ENCODE assay signal across 28 cellular contexts in the genomic region with DNA sequence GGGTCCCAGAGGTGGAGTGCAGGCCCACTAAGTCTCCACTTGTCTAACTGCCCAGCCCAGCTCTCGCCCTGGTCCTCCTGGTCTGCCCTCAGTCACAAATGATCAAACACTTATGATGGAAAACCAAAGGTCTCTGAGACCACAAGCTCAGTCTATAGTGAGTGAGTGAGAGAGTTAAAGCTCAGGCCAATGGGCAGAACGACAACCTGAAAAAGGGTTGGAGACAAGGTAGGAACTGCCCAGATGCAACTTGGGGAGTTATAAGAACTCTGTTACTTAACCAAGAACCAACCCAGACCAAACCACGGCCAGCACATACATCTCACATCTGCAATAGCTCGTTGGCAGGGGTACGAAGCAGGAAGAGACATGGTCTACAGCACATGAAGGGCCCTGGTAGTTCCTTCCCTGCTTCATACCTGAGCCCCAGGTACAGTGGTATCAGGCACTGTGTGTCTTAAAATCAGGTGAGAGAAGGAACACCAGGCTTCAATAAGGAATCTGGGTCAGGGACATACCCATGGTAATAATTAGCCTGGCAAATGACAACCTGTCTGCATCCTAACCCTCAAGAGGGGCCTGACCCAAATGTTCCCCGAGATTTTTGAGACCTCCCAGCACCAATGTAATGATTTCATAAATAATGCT. TPM values are rescaled to one million over a fixed set of nuclear protein-coding genes. Genes with fewer than 3 reads are reported as not detected.
DNase-seq lines count a peak whose midpoint lies in the region; ATAC-seq, FAIRE-seq and TF ChIP-seq lines count a peak whose summit lies in the region.
"Had no signal": no experiment of that assay in that cellular context is flagged by ENCODE, and none has a peak within 500 bp of the region (broad histone marks: within the 10 kb centered on the region; RNA-seq: fewer than 3 reads in every experiment).

No MANE protein-coding gene starts in this region.

- ATAC-seq in T-helper 17 cell, result no peak
- ATAC-seq in HG02642 (IDR thresholded peaks at IDR 0.05; ENCODE audit: poor library complexity, unreplicated experiment), result no peak

- H3K27me3 ChIP-seq in brain microvascular endothelial cell (replicated peaks), result no peaks in the 10 kb centered on the region
- H3K27me3 ChIP-seq: Peyer's patch had no signal

- H3K9me3 Mint-ChIP-seq in activated CD4-positive, alpha-beta T cell treated with anti-CD3 and anti-CD28 coated beads, Interleukin-2, amount 10 ng/mL, durations not matched to agents 7 days and 5 days, result no peaks in the 10 kb centered on the region

- H3K4me3 ChIP-seq in brain microvascular endothelial cell (ENCODE audit: low read depth, low read length), result no peak overlapping the region
- H3K4me3 ChIP-seq: Peyer's patch had no signal

- no peak for DNase-seq in activated CD4-positive, alpha-beta T cell treated with anti-CD3 and anti-CD28 coated beads, Interleukin-2, amount 10 ng/mL, durations not matched to agents 7 days and 5 days
- DNase-seq in activated CD4-positive, alpha-beta T cell treated with anti-CD3 and anti-CD28 coated beads for 1 hour, result no peak
- DNase-seq in T-helper 17 cell (no peak), urothelium cell line (ENCODE audit: low spot score) (no peak), EL (no peak), brain microvascular endothelial cell (no peak)
- DNase-seq: DMS53, KG1, MM.1S, NCI-H1092, NCI-H1417 treated with DMSO at 0.1 percent for 48 hours, NCI-H1694 treated with DMSO at 0.1 percent for 48 hours, NCI-H2081 treated with DMSO at 0.1 percent for 48 hours, NCI-H2171, NCI-H226, NCI-H510A, NCI-H69, OCI-M1, SHP77 treated with DMSO at 0.1 percent for 48 hours had no signal

- H3K36me3 Mint-ChIP-seq in activated CD4-positive, alpha-beta T cell treated with anti-CD3 and anti-CD28 coated beads, Interleukin-2, amount 10 ng/mL, durations not matched to agents 7 days and 5 days (ENCODE audit: low read depth), result peaks cover 61% of the 10 kb centered on the region
- H3K36me3 Mint-ChIP-seq in T-helper 17 cell (ENCODE audit: low read depth), result peaks cover 5% of the 10 kb centered on the region

- no peaks in the 10 kb centered on the region for H3K27me3 Mint-ChIP-seq in activated CD4-positive, alpha-beta T cell treated with anti-CD3 and anti-CD28 coated beads, Interleukin-2, amount 10 ng/mL, durations not matched to agents 7 days and 5 days
- no peaks in the 10 kb centered on the region for H3K27me3 Mint-ChIP-seq in T-helper 17 cell
- H3K27me3 Mint-ChIP-seq: B cell had no signal

- TF ChIP-seq CTCF in brain microvascular endothelial cell (IDR thresholded peaks at IDR 0.05; ENCODE audit: low read depth, low read length, missing control alignments), result no peak

- CTCF ChIA-PET in activated CD4-positive, alpha-beta T cell treated with anti-CD3 and anti-CD28 coated beads, Interleukin-2, amount 10 ng/mL, durations not matched to agents 7 days and 5 days (lab: Charles Lee), result interaction anchor here (0.8 to 0.9 kb wide), 2 partner anchors 9 to 11 kb away, joined by 3 read pairs; no protein-coding TSS in a partner anchor

- peak overlapping the region; percentile 21 for H3K27ac ChIP-seq in cingulate gyrus (ENCODE audit: low read depth, low read length)
- H3K27ac ChIP-seq in brain microvascular endothelial cell, result no peak overlapping the region
- H3K27ac ChIP-seq: 22Rv1, Peyer's patch had no signal

- no peaks in the 10 kb centered on the region for H3K9me3 ChIP-seq in T-helper 17 cell (ENCODE audit: control insufficient read depth, low read length, poor library complexity, severe bottlenecking)
- H3K9me3 ChIP-seq: Peyer's patch had no signal

- peaks cover 36% of the 10 kb centered on the region for H3K36me3 ChIP-seq in brain microvascular endothelial cell (replicated peaks)

- peaks cover 21% of the 10 kb centered on the region for H3K4me1 Mint-ChIP-seq in activated CD4-positive, alpha-beta T cell treated with anti-CD3 and anti-CD28 coated beads, Interleukin-2, amount 10 ng/mL, durations not matched to agents 7 days and 5 days
- H3K4me1 Mint-ChIP-seq in T-helper 17 cell, result peaks cover 4% of the 10 kb centered on the region

- H3K4me3 Mint-ChIP-seq in activated CD4-positive, alpha-beta T cell treated with anti-CD3 and anti-CD28 coated beads, Interleukin-2, amount 10 ng/mL, durations not matched to agents 7 days and 5 days, result no peak overlapping the region
- no peak overlapping the region for H3K4me3 Mint-ChIP-seq in T-helper 17 cell
- H3K4me3 Mint-ChIP-seq: B cell had no signal

- in situ Hi-C loops in brain microvascular endothelial cell (cut with HindIII; ENCODE audit: low pct_ligation_motif_present, low sequenced_read_pairs), result no loop called here

- FAIRE-seq in urothelium cell line (lab: Jason Lieb, UNC), result peak; percentile 9
- FAIRE-seq: D721Med, G401.6, H54, HTR-8/SVneo had no signal

- POLR2A ChIA-PET in activated CD4-positive, alpha-beta T cell treated with anti-CD3 and anti-CD28 coated beads, Interleukin-2, amount 10 ng/mL, durations not matched to agents 7 days and 5 days (lab: Charles Lee), result no interaction called here

- peak overlapping the region; percentile 36 for H3K27ac Mint-ChIP-seq in activated CD4-positive, alpha-beta T cell treated with anti-CD3 and anti-CD28 coated beads, Interleukin-2, amount 10 ng/mL, durations not matched to agents 7 days and 5 days
- H3K27ac Mint-ChIP-seq in T-helper 17 cell, result peak overlapping the region; percentile 41

RNA-seq across cellular contexts. Expression of a gene that starts 35.7 kb away (rescaled TPM):
- not detected for total RNA-seq in activated CD4-positive, alpha-beta T cell treated with anti-CD3 and anti-CD28 coated beads, Interleukin-2, amount 10 ng/mL, durations not matched to agents 7 days and 5 days
- total RNA-seq in T-helper 17 cell, result not detected
- total RNA-seq: B cell, Peyer's patch had no signal

RNA-seq across cellular contexts. Expression of a gene that starts 48.9 kb away (rescaled TPM):
- total RNA-seq in activated CD4-positive, alpha-beta T cell treated with anti-CD3 and anti-CD28 coated beads, Interleukin-2, amount 10 ng/mL, durations not matched to agents 7 days and 5 days, result 100 to 1,000 TPM; 103 to 113 TPM
- 100 to 1,000 TPM; 159 to 160 TPM for total RNA-seq in T-helper 17 cell

RNA-seq across cellular contexts. Expression of a gene that starts 49.1 kb away (rescaled TPM):
- total RNA-seq in activated CD4-positive, alpha-beta T cell treated with anti-CD3 and anti-CD28 coated beads, Interleukin-2, amount 10 ng/mL, durations not matched to agents 7 days and 5 days, result 10 to 100 TPM; 29.6 to 36.0 TPM
- total RNA-seq in T-helper 17 cell, result 10 to 100 TPM; 18.9 to 25.4 TPM
